Comparison of ENCODE assay signal across 25 cellular contexts in the genomic region with DNA sequence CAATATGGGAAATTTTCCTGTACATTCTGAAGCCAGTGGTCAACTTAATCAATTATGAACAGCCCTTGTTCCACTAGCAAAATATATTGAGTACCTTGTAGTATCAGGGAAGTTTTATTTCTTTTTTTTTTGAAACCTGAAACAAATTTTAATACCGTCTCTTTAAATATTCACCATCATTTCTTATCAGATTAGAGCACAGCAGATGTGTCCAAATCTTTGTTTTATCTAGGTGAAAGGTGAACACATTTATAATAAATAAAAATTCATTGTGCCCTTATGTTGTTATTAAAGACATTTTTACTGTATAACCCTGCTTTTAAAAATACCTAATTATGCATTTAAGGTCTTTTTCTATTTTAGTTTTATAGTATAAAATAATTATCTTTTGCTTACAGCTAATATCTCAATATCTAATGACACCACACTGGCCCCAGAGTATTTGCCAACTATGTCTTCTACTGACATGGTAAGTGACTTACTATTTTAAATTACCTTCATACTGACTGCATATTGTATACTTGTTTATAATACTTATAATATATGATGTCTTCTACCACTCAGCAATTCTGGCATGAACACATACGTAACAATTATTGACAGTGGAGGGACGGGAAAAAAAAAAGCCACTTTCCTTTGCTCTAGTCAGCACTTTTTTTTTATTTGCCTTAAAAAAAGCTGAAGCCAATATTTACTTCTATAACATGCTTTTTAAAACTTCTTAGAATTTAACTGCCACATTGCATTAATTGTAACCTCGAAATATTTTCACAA.
DNase-seq lines count a peak whose midpoint lies in the region; ATAC-seq, FAIRE-seq and TF ChIP-seq lines count a peak whose summit lies in the region.
"Had no signal": no experiment of that assay in that cellular context is flagged by ENCODE, and none has a peak within 500 bp of the region (broad histone marks: within the 10 kb centered on the region; RNA-seq: fewer than 3 reads in every experiment).

No MANE protein-coding gene starts in this region.

- no peaks in the 10 kb centered on the region for H3K9me1 ChIP-seq in K562 (ENCODE audit: control insufficient read depth, insufficient read depth, low read length)

- no peaks in the 10 kb centered on the region for H3K27me3 ChIP-seq in K562 (ENCODE audit: control insufficient read depth in 2 of 2, insufficient read depth in 2 of 2, low read length in 2 of 2)
- no peaks in the 10 kb centered on the region for H3K27me3 ChIP-seq in H7 (ENCODE audit: control insufficient read depth, insufficient read depth, low read length)
- H3K27me3 ChIP-seq: BLaER1 treated with 17β-estradiol and CSF1 and Interleukin-3, amounts not matched to agents 10 nM and 100 nM; Peyer's patch; stomach; upper lobe of right lung had no signal

- TF ChIP-seq CTCF in A549 (IDR thresholded peaks at IDR 0.05) (no peak), K562 (IDR thresholded peaks at IDR 0.05 in 2 of 3, conservative IDR thresholded peaks at IDR 0.05 in 1 of 3; ENCODE audit: insufficient read depth in 2 of 3, low read depth in 1 of 3, low read length in 3 of 3) (no peak), osteocyte (IDR thresholded peaks at IDR 0.05) (no peak)

- intact Hi-C loops in K562 (cut with micrococcal nuclease), result no loop called here

- in situ Hi-C loops in K562 (cut with MboI), result no loop called here

- CTCF ChIA-PET in A549 (lab: Yijun Ruan, JAX), result no interaction called here
- CTCF ChIA-PET in K562 (lab: Yijun Ruan, JAX; ENCODE audit: low intra/inter-chr PET ratio), result no interaction called here

- no peak overlapping the region for H3K27ac ChIP-seq in A549
- no peak overlapping the region for H3K27ac ChIP-seq in K562 (ENCODE audit: extremely low read depth, low read depth, low read length)
- H3K27ac ChIP-seq: HL-60, Peyer's patch, stomach, upper lobe of right lung had no signal

- no peak for FAIRE-seq in A549 (lab: Jason Lieb, UNC)
- FAIRE-seq in K562 (lab: Jason Lieb, UNC), result no peak
- FAIRE-seq in GM12891 (lab: Jason Lieb, UNC), result no peak
- FAIRE-seq: GM12892, GM19239, H54 had no signal

- H3K4me1 Mint-ChIP-seq in osteocyte (ENCODE audit: unreplicated experiment), result peaks cover 6% of the 10 kb centered on the region
- H3K4me1 Mint-ChIP-seq: activated CD4-positive, alpha-beta T cell treated with anti-CD3 and anti-CD28 coated beads, Interleukin-2, amount 10 ng/mL, durations not matched to agents 7 days and 5 days; activated CD8-positive, alpha-beta memory T cell treated with anti-CD3 and anti-CD28 coated beads, Interleukin-2, amount 10 ng/mL, durations not matched to agents 7 days and 5 days; activated naive CD4-positive, alpha-beta T cell treated with anti-CD3 and anti-CD28 coated beads, Interleukin-2, amount 50 U/mL, for 24 hours had no signal

- H3K36me3 ChIP-seq in K562 (ENCODE audit: control insufficient read depth, insufficient read depth, low read length), result no peaks in the 10 kb centered on the region
- H3K36me3 ChIP-seq in H7 (replicated peaks; ENCODE audit: control insufficient read depth, insufficient read depth, low read length), result no peaks in the 10 kb centered on the region
- H3K36me3 ChIP-seq: BLaER1 treated with 17β-estradiol and CSF1 and Interleukin-3, amounts not matched to agents 10 nM and 100 nM; Peyer's patch; stomach; upper lobe of right lung had no signal

- H3K4me1 ChIP-seq in A549, result no peaks in the 10 kb centered on the region
- no peaks in the 10 kb centered on the region for H3K4me1 ChIP-seq in K562 (replicated peaks in 1 of 2; ENCODE audit: control insufficient read depth in 2 of 2, insufficient read depth in 2 of 2, low read length in 2 of 2)
- H3K4me1 ChIP-seq: Peyer's patch, upper lobe of right lung had no signal

- H3K9ac ChIP-seq in K562 (ENCODE audit: insufficient read depth in 1 of 2, low read depth in 2 of 2, low read length in 2 of 2), result no peak overlapping the region
- H3K9ac ChIP-seq: BLaER1 treated with 17β-estradiol and CSF1 and Interleukin-3, amounts not matched to agents 10 nM and 100 nM had no signal

- BruUV-seq in K562 (replicated peaks; lab: Mats Ljungman, UMichigan), result no TSS peak

- WGBS in A549 (ENCODE audit: missing lambda C conversion rate), result 78% methylated on average over 4 of the region's 4 CpGs
- 0% methylated on average over 4 of the region's 4 CpGs for WGBS in K562 (ENCODE audit: insufficient coverage, low coverage, missing lambda C conversion rate)

- H3K27me3 Mint-ChIP-seq in osteocyte (ENCODE audit: unreplicated experiment), result peaks cover 6% of the 10 kb centered on the region
- H3K27me3 Mint-ChIP-seq: activated CD4-positive, alpha-beta T cell treated with anti-CD3 and anti-CD28 coated beads, Interleukin-2, amount 10 ng/mL, durations not matched to agents 7 days and 5 days; activated CD8-positive, alpha-beta memory T cell treated with anti-CD3 and anti-CD28 coated beads, Interleukin-2, amount 10 ng/mL, durations not matched to agents 7 days and 5 days; effector memory CD8-positive, alpha-beta T cell; natural killer cell treated with Interleukin-12 subunit alpha and Interleukin-12 subunit beta and Interleukin-15 and Interleukin-18, amount 100 ng/mL, for 72 hours had no signal

- H3K4me2 ChIP-seq in A549 (no peak overlapping the region), K562 (ENCODE audit: insufficient read depth, low read length) (no peak overlapping the region)

- TF ChIP-seq RAD21 in A549 (conservative IDR thresholded peaks at IDR 0.05 in 1 of 2, IDR thresholded peaks at IDR 0.05 in 1 of 2) (no peak), K562 (CRISPR knock-in tag; conservative IDR thresholded peaks at IDR 0.05 in 1 of 2, IDR thresholded peaks at IDR 0.05 in 1 of 2) (no peak)

- ATAC-seq in A549 (no peak), K562 (no peak), left lobe of liver (peak; percentile 60), GM21717 (IDR thresholded peaks at IDR 0.05; ENCODE audit: unreplicated experiment) (no peak), GM21723 (IDR thresholded peaks at IDR 0.05; ENCODE audit: unreplicated experiment) (no peak)
- ATAC-seq: activated CD8-positive, alpha-beta memory T cell treated with anti-CD3 and anti-CD28 coated beads, Interleukin-2, amount 10 ng/mL, durations not matched to agents 7 days and 5 days; effector memory CD8-positive, alpha-beta T cell; natural killer cell treated with Interleukin-12 subunit alpha and Interleukin-12 subunit beta and Interleukin-15 and Interleukin-18, amount 100 ng/mL, for 72 hours; upper lobe of right lung had no signal

- TF ChIP-seq EP300 in A549 (IDR thresholded peaks at IDR 0.05), result no peak
- TF ChIP-seq EP300 in K562 (IDR thresholded peaks at IDR 0.05; ENCODE audit: low read length), result no peak

- peak overlapping the region; percentile 14 for H3K27ac Mint-ChIP-seq in osteocyte (ENCODE audit: unreplicated experiment)
- H3K27ac Mint-ChIP-seq: activated CD4-positive, alpha-beta T cell treated with anti-CD3 and anti-CD28 coated beads, Interleukin-2, amount 10 ng/mL, durations not matched to agents 7 days and 5 days; activated CD8-positive, alpha-beta memory T cell treated with anti-CD3 and anti-CD28 coated beads, Interleukin-2, amount 10 ng/mL, durations not matched to agents 7 days and 5 days; activated naive CD4-positive, alpha-beta T cell treated with anti-CD3 and anti-CD28 coated beads, Interleukin-2, amount 50 U/mL, for 24 hours; effector memory CD8-positive, alpha-beta T cell; natural killer cell treated with Interleukin-12 subunit alpha and Interleukin-12 subunit beta and Interleukin-15 and Interleukin-18, amount 100 ng/mL, for 72 hours had no signal

- H3K4me3 ChIP-seq in A549 (no peak overlapping the region), K562 (no peak overlapping the region), H7 (ENCODE audit: insufficient read depth, low read depth, low read length) (no peak overlapping the region)
- H3K4me3 ChIP-seq: BLaER1 treated with 17β-estradiol and CSF1 and Interleukin-3, amounts not matched to agents 10 nM and 100 nM; Peyer's patch; stomach; upper lobe of right lung had no signal

- no peak overlapping the region for H3K4me3 Mint-ChIP-seq in osteocyte (ENCODE audit: unreplicated experiment)
- H3K4me3 Mint-ChIP-seq: activated CD4-positive, alpha-beta T cell treated with anti-CD3 and anti-CD28 coated beads, Interleukin-2, amount 10 ng/mL, durations not matched to agents 7 days and 5 days; activated CD8-positive, alpha-beta memory T cell treated with anti-CD3 and anti-CD28 coated beads, Interleukin-2, amount 10 ng/mL, durations not matched to agents 7 days and 5 days; activated naive CD4-positive, alpha-beta T cell treated with anti-CD3 and anti-CD28 coated beads, Interleukin-2, amount 50 U/mL, for 24 hours; effector memory CD8-positive, alpha-beta T cell; natural killer cell treated with Interleukin-12 subunit alpha and Interleukin-12 subunit beta and Interleukin-15 and Interleukin-18, amount 100 ng/mL, for 72 hours had no signal

- peaks cover 9% of the 10 kb centered on the region for H3K9me3 Mint-ChIP-seq in osteocyte (ENCODE audit: unreplicated experiment)
- H3K9me3 Mint-ChIP-seq: activated CD4-positive, alpha-beta T cell treated with anti-CD3 and anti-CD28 coated beads, Interleukin-2, amount 10 ng/mL, durations not matched to agents 7 days and 5 days; effector memory CD8-positive, alpha-beta T cell; natural killer cell treated with Interleukin-12 subunit alpha and Interleukin-12 subunit beta and Interleukin-15 and Interleukin-18, amount 100 ng/mL, for 72 hours had no signal

- POLR2A ChIA-PET in A549 (lab: Yijun Ruan, JAX), result no interaction called here
- POLR2A ChIA-PET in K562 (lab: Yijun Ruan, JAX), result no interaction called here

- TF ChIP-seq POLR2A in A549 (IDR thresholded peaks at IDR 0.05; ENCODE audit: low read length) (no peak), K562 (conservative IDR thresholded peaks at IDR 0.05) (no peak), GM12891 (IDR thresholded peaks at IDR 0.05; ENCODE audit: low read depth, low read length) (no peak)

- H3K79me2 ChIP-seq in K562 (ENCODE audit: control insufficient read depth, insufficient read depth, low read length), result no peaks in the 10 kb centered on the region

- DNase-seq in A549 (ENCODE audit: low read depth in 1 of 2, low spot score in 1 of 2), result no peak
- DNase-seq in K562 (ENCODE audit: extremely low read depth in 1 of 4, low spot score in 3 of 4), result no peak
- DNase-seq in left lobe of liver (ENCODE audit: low spot score), result no peak
- DNase-seq in osteocyte (ENCODE audit: extremely low spot score, unreplicated experiment), result no peak
- no peak for DNase-seq in GM12891 (ENCODE audit: insufficient read length, low spot score)
- no peak for DNase-seq in H7
- DNase-seq: activated CD4-positive, alpha-beta T cell treated with anti-CD3 and anti-CD28 coated beads, Interleukin-2, amount 10 ng/mL, durations not matched to agents 7 days and 5 days; activated CD8-positive, alpha-beta memory T cell treated with anti-CD3 and anti-CD28 coated beads, Interleukin-2, amount 10 ng/mL, durations not matched to agents 7 days and 5 days; aorta; Calu3; effector memory CD8-positive, alpha-beta T cell; glutamatergic neuron; NCI-H2081 treated with DMSO at 0.1 percent for 48 hours; Peyer's patch; stomach; upper lobe of right lung had no signal

- peaks cover 14% of the 10 kb centered on the region for H3K36me3 Mint-ChIP-seq in osteocyte (ENCODE audit: unreplicated experiment)
- H3K36me3 Mint-ChIP-seq: activated CD8-positive, alpha-beta memory T cell treated with anti-CD3 and anti-CD28 coated beads, Interleukin-2, amount 10 ng/mL, durations not matched to agents 7 days and 5 days; activated naive CD4-positive, alpha-beta T cell treated with anti-CD3 and anti-CD28 coated beads, Interleukin-2, amount 50 U/mL, for 24 hours; natural killer cell treated with Interleukin-12 subunit alpha and Interleukin-12 subunit beta and Interleukin-15 and Interleukin-18, amount 100 ng/mL, for 72 hours had no signal

- H2AFZ ChIP-seq in K562 (ENCODE audit: low read depth, low read length), result no peak overlapping the region

- H4K20me1 ChIP-seq in K562 (replicated peaks; ENCODE audit: control insufficient read depth, insufficient read depth, low read length), result no peaks in the 10 kb centered on the region
- H4K20me1 ChIP-seq: BLaER1 treated with 17β-estradiol and CSF1 and Interleukin-3, amounts not matched to agents 10 nM and 100 nM had no signal

- H3K9me3 ChIP-seq in A549, result no peaks in the 10 kb centered on the region
- no peaks in the 10 kb centered on the region for H3K9me3 ChIP-seq in K562 (replicated peaks; ENCODE audit: control insufficient read depth, insufficient read depth, low read depth, low read length)
- H3K9me3 ChIP-seq: BLaER1 treated with 17β-estradiol and CSF1 and Interleukin-3, amounts not matched to agents 10 nM and 100 nM; Peyer's patch; stomach; upper lobe of right lung had no signal
